ENCODE assay signal across 1 cellular context in the genomic region with DNA sequence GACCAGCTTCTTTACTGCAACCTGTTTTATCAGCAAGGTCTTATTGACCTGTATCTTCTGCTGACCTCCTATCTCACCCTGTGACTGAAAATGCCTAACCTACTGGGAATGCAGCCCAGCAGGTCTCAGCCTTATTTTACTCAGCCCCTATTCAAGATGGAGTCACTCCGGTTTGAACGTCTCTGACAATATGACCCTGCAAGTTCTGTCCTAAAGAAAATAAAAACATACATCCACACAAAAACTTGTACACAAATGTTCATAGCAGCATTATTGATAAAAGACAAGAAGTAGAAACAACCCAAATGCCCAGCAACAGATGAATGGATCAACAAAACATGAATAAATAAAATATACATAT.
TF ChIP-seq lines count a peak whose summit lies in the region.

No MANE protein-coding gene starts in this region.

TF ChIP-seq in IMR-90, 13 proteins besides CTCF, POLR2A, EP300 and RAD21 (continued from another document):
- TF ChIP-seq ELK1 (IDR thresholded peaks at IDR 0.05; ENCODE audit: borderline replicate concordance, low read depth, low read length) (no peak), NFE2L2 (IDR thresholded peaks at IDR 0.05; ENCODE audit: low read depth, low read length) (no peak), MXI1 (IDR thresholded peaks at IDR 0.05; ENCODE audit: borderline replicate concordance, low read depth, low read length) (no peak), SMC3 (IDR thresholded peaks at IDR 0.05; ENCODE audit: low read depth, low read length) (no peak), CHD1 (IDR thresholded peaks at IDR 0.05; ENCODE audit: low read depth, low read length) (no peak), MAZ (IDR thresholded peaks at IDR 0.05; ENCODE audit: borderline replicate concordance, low read depth, low read length) (no peak)
